In genomic region chr7:121872831-121873764, GRCh38 we compare ENCODE assay signal across 1 cellular context.
TF ChIP-seq lines count a peak whose summit lies in the region.

TSS of gene PTPRZ1 (plus strand) at chr7:121873161. CDS start at chr7:121873500, 339 bp downstream.

TF ChIP-seq in SK-N-SH treated with all-trans-retinoic acid at 6 μM for 48 hours, 23 proteins besides CTCF, POLR2A, EP300 and RAD21 (continued from another document):
- TF ChIP-seq PPARA (CRISPR knock-in tag; IDR thresholded peaks at IDR 0.05; ENCODE audit: borderline replicate concordance) (no peak), PATZ1 (CRISPR knock-in tag; IDR thresholded peaks at IDR 0.05; ENCODE audit: borderline replicate concordance) (no peak), SNAI2 (CRISPR knock-in tag; IDR thresholded peaks at IDR 0.05) (no peak), ISL1 (CRISPR knock-in tag; IDR thresholded peaks at IDR 0.05) (no peak), RARB (CRISPR knock-in tag; IDR thresholded peaks at IDR 0.05) (no peak), ZFP30 (CRISPR knock-in tag; IDR thresholded peaks at IDR 0.05) (no peak), CREB5 (CRISPR knock-in tag; IDR thresholded peaks at IDR 0.05; ENCODE audit: low read depth) (no peak), ARNTL (CRISPR knock-in tag; IDR thresholded peaks at IDR 0.05; ENCODE audit: borderline replicate concordance, low read depth) (no peak), TSHZ2 (CRISPR knock-in tag; IDR thresholded peaks at IDR 0.05) (no peak), ZNF8 (CRISPR knock-in tag; IDR thresholded peaks at IDR 0.05) (no peak), CSDC2 (CRISPR knock-in tag; IDR thresholded peaks at IDR 0.05) (no peak), BACH2 (CRISPR knock-in tag; IDR thresholded peaks at IDR 0.05; ENCODE audit: borderline replicate concordance) (no peak)
